In genomic region chr11:74019860-74020259, GRCh38 we compare ENCODE assay signal across 7 cellular contexts. TPM values are rescaled to one million over a fixed set of nuclear protein-coding genes. Genes with fewer than 3 reads are reported as not detected.
DNase-seq lines count a peak whose midpoint lies in the region; ATAC-seq and TF ChIP-seq lines count a peak whose summit lies in the region.

No MANE protein-coding gene starts in this region.

- no peak overlapping the region for H4K8ac ChIP-seq in IMR-90 (ENCODE audit: low read depth in 2 of 2, low read length in 2 of 2)

- no peaks in the 10 kb centered on the region for H3K27me3 Mint-ChIP-seq in stimulated activated naive B cell treated with anti-CD40 and anti-IgM and Interleukin-4, amounts not matched to agents 10 μg/mL and 1 μg/mL and 100 μg/mL, for 72 hours

- dilution Hi-C loops in IMR-90 (cut with HindIII; ENCODE audit: low sequenced_read_pairs, unreplicated experiment) = no loop called here

- H3K4me1 Mint-ChIP-seq in stimulated activated naive B cell treated with anti-CD40 and anti-IgM and Interleukin-4, amounts not matched to agents 10 μg/mL and 1 μg/mL and 100 μg/mL, for 72 hours = peaks cover 26 to 27% of the 10 kb centered on the region in 2 donors

- H3K9ac ChIP-seq in IMR-90 (ENCODE audit: low read depth, low read length) (no peak overlapping the region), mucosa of rectum (ENCODE audit: low read depth in 1 of 2, low read length in 2 of 2) (peak overlapping the region in 1 of 2 donors; percentile 18)

- H2AK5ac ChIP-seq in IMR-90 (ENCODE audit: low read depth, low read length) = peak overlapping the region; percentile 77; the same call in 1 of the 2 replicates

- H3K36me3 Mint-ChIP-seq in stimulated activated naive B cell treated with anti-CD40 and anti-IgM and Interleukin-4, amounts not matched to agents 10 μg/mL and 1 μg/mL and 100 μg/mL, for 72 hours = peaks cover 29 to 31% of the 10 kb centered on the region in 2 donors

- H3K14ac ChIP-seq in IMR-90 (replicated peaks; ENCODE audit: low read depth, low read length) = no peak overlapping the region; the same call in 1 of the 2 replicates

- TF ChIP-seq RAD21 in IMR-90 (IDR thresholded peaks at IDR 0.05; ENCODE audit: low read length) = no peak

- peak overlapping the region; percentile 8; the same call in 1 of the 2 replicates for H4K5ac ChIP-seq in IMR-90 (ENCODE audit: low read depth, low read length)

- peak; percentile 24 for DNase-seq in IMR-90
- DNase-seq in activated T-cell treated with anti-CD3 and anti-CD28 coated beads, Interleukin-2, amount 50 U/mL, for 48 hours = peak; percentile 87
- peak; percentile 51 for DNase-seq in stimulated activated naive B cell treated with anti-CD40 and anti-IgM and Interleukin-4, amounts not matched to agents 10 μg/mL and 1 μg/mL and 100 μg/mL, for 72 hours
- no peak for DNase-seq in NOMO-1 treated with DMSO at 0.1 percent for 48 hours (lab: John Stamatoyannopoulos, UW; ENCODE audit: unreplicated experiment)
- no peak for DNase-seq in HT-29 (ENCODE audit: low spot score)

- ATAC-seq in IMR-90 (ENCODE audit: low read depth) (no peak), GM19397 (IDR thresholded peaks at IDR 0.05; ENCODE audit: unreplicated experiment) (no peak)
- ATAC-seq in stimulated activated naive B cell treated with anti-CD40 and anti-IgM and Interleukin-4, amounts not matched to agents 10 μg/mL and 1 μg/mL and 100 μg/mL, for 72 hours (replicated peaks) = peak; percentile 64 to 72

- no peak overlapping the region for H3K23ac ChIP-seq in IMR-90 (ENCODE audit: low read depth, low read length)

- H3K4me3 Mint-ChIP-seq in stimulated activated naive B cell treated with anti-CD40 and anti-IgM and Interleukin-4, amounts not matched to agents 10 μg/mL and 1 μg/mL and 100 μg/mL, for 72 hours = peak overlapping the region in 1 of 2 donors; percentile 50

- BruUV-seq in IMR-90 (replicated peaks; lab: Mats Ljungman, UMichigan) = no TSS peak

- H2BK5ac ChIP-seq in IMR-90 (ENCODE audit: low read depth, low read length, poor library complexity, severe bottlenecking) = peak overlapping the region; percentile 37

- peak overlapping the region; percentile 72; the same call in 2 of the 3 replicates for H2BK15ac ChIP-seq in IMR-90 (ENCODE audit: low read depth, low read length)

- in situ Hi-C loops in IMR-90 (cut with MboI; ENCODE audit: low sequenced_read_pairs) = no loop called here

- H2BK120ac ChIP-seq in IMR-90 (ENCODE audit: low read depth, low read length) = no peak overlapping the region

- H3K4me1 ChIP-seq in IMR-90 (ENCODE audit: control insufficient read depth, insufficient read depth, low read length) (peaks cover 17% of the 10 kb centered on the region), mucosa of rectum (ENCODE audit: control insufficient read depth in 2 of 2, insufficient read depth in 2 of 2, low read length in 2 of 2) (peaks cover 24 to 25% of the 10 kb centered on the region in 2 donors)

- peaks cover 3% of the 10 kb centered on the region; the same call in 1 of the 2 replicates for H4K20me1 ChIP-seq in IMR-90 (ENCODE audit: insufficient read depth, low read length)

- peaks cover 0 to 12% of the 10 kb centered on the region in 2 experiments; a peak in 2 of 4 replicates for H3K79me1 ChIP-seq in IMR-90 (ENCODE audit: low read depth in 1 of 2, low read length in 2 of 2)

- CTCF ChIA-PET in IMR-90 (lab: Yijun Ruan, JAX) = no interaction called here

- no peak overlapping the region for H3K56ac ChIP-seq in IMR-90 (ENCODE audit: extremely low read depth, insufficient read depth, low read length)

- peaks cover 14% of the 10 kb centered on the region for H3K9me1 ChIP-seq in IMR-90 (ENCODE audit: insufficient read depth, low read length)

- no peak overlapping the region for H4K91ac ChIP-seq in IMR-90 (ENCODE audit: insufficient read depth, low read depth, low read length)

- TF ChIP-seq CTCF in IMR-90 (conservative IDR thresholded peaks at IDR 0.05; ENCODE audit: low read depth, low read length) = no peak

- POLR2A ChIA-PET in IMR-90 (lab: Charles Lee; ENCODE audit: unreplicated experiment) = no interaction called here

- H2BK20ac ChIP-seq in IMR-90 (ENCODE audit: low read depth, low read length) = no peak overlapping the region

- intact Hi-C loops in IMR-90 (cut with micrococcal nuclease) = no loop called here

- H3K9me3 ChIP-seq in IMR-90 (ENCODE audit: control insufficient read depth, insufficient read depth, low read length) (no peaks in the 10 kb centered on the region), mucosa of rectum (ENCODE audit: control insufficient read depth in 2 of 2, low read length in 2 of 2) (no peaks in the 10 kb centered on the region)

- no peak for TF ChIP-seq POLR2A in IMR-90 (IDR thresholded peaks at IDR 0.05; ENCODE audit: low read depth, low read length)

- H3K18ac ChIP-seq in IMR-90 (ENCODE audit: low read depth, low read length) = peak overlapping the region; percentile 22; the same call in 1 of the 2 replicates

- H3K27me3 ChIP-seq in IMR-90 (ENCODE audit: control insufficient read depth, insufficient read depth, low read length) (no peaks in the 10 kb centered on the region), mucosa of rectum (ENCODE audit: control insufficient read depth in 2 of 2, insufficient read depth in 2 of 2, low read length in 2 of 2) (no peaks in the 10 kb centered on the region)

- no peak overlapping the region for H3K4ac ChIP-seq in IMR-90 (ENCODE audit: low read depth, low read length)

- no peak overlapping the region for H2AK9ac ChIP-seq in IMR-90 (replicated peaks; ENCODE audit: low read depth, low read length, poor library complexity)

- WGBS in IMR-90 (ENCODE audit: extremely low coverage in 2 of 2, insufficient read length in 1 of 2), 2 experiments = 80% methylated on average over 1 of the region's 4 CpGs; no CpG with 5 or more reads in 1 of the 2 experiments

- H3K36me3 ChIP-seq in IMR-90 (ENCODE audit: control insufficient read depth, insufficient read depth, low read length) = peaks cover 10% of the 10 kb centered on the region; the same call in 1 of the 2 replicates
- no peaks in the 10 kb centered on the region for H3K36me3 ChIP-seq in mucosa of rectum (ENCODE audit: control insufficient read depth in 2 of 2, insufficient read depth in 2 of 2, low read length in 2 of 2)

- H3K27ac ChIP-seq in IMR-90 (ENCODE audit: insufficient read depth, low read length) (no peak overlapping the region), mucosa of rectum (ENCODE audit: low read depth in 2 of 2, low read length in 2 of 2) (peak overlapping the region; percentile 91 to 96)

- no peak overlapping the region for H2AFZ ChIP-seq in IMR-90 (replicated peaks; ENCODE audit: low read length, poor library complexity)

- no peak overlapping the region for H3K4me2 ChIP-seq in IMR-90 (ENCODE audit: low read depth, low read length)

- no peak overlapping the region for H3K4me3 ChIP-seq in IMR-90 (ENCODE audit: insufficient read depth, low read depth, low read length)
- H3K4me3 ChIP-seq in mucosa of rectum (ENCODE audit: low read length in 2 of 2) = no peak overlapping the region

- no peak overlapping the region for H3K27ac Mint-ChIP-seq in stimulated activated naive B cell treated with anti-CD40 and anti-IgM and Interleukin-4, amounts not matched to agents 10 μg/mL and 1 μg/mL and 100 μg/mL, for 72 hours

- no peaks in the 10 kb centered on the region for H3K9me3 Mint-ChIP-seq in stimulated activated naive B cell treated with anti-CD40 and anti-IgM and Interleukin-4, amounts not matched to agents 10 μg/mL and 1 μg/mL and 100 μg/mL, for 72 hours

TF ChIP-seq in IMR-90, 13 proteins besides CTCF, POLR2A, EP300 and RAD21:
- TF ChIP-seq RFX5 (IDR thresholded peaks at IDR 0.05; ENCODE audit: low read depth, low read length) (no peak), MAZ (IDR thresholded peaks at IDR 0.05; ENCODE audit: borderline replicate concordance, low read depth, low read length) (no peak), CEBPB (IDR thresholded peaks at IDR 0.05; ENCODE audit: low read depth, low read length) (no peak), RCOR1 (IDR thresholded peaks at IDR 0.05; ENCODE audit: insufficient replicate concordance, low read length) (no peak)

RNA-seq across cellular contexts. Expression of gene UCP3, which starts 11.0 kb away (rescaled TPM):
- under 0.01 TPM in 2 replicates for total RNA-seq in IMR-90 (2012; rRNA removed)
- 0.80 TPM in 2 replicates for polyA plus RNA-seq in IMR-90 (2012; rRNA removed)
- 0.05 and 0.24 TPM in 2 replicates for polyA plus RNA-seq in IMR-90 (2012; cell fraction: cytosol; rRNA removed)
- polyA plus RNA-seq in IMR-90 (2012; cell fraction: nucleus; rRNA removed; ENCODE audit: low replicate concordance) = 5.7 and 10.3 TPM in 2 replicates
- total RNA-seq in HT-29 (2014; rRNA removed; shearing (Covaris generic)) = 0.64 and 0.76 TPM in 2 replicates

RNA-seq across cellular contexts. Expression of gene UCP2, which starts 37.2 kb away (rescaled TPM):
- 2.0 and 2.2 TPM in 2 replicates for total RNA-seq in IMR-90 (2012; rRNA removed)
- 11.9 and 12.0 TPM in 2 replicates for polyA plus RNA-seq in IMR-90 (2012; rRNA removed)
- polyA plus RNA-seq in IMR-90 (2012; cell fraction: cytosol; rRNA removed) = 11.1 and 16.7 TPM in 2 replicates
- 5.0 and 5.4 TPM in 2 replicates for polyA plus RNA-seq in IMR-90 (2012; cell fraction: nucleus; rRNA removed; ENCODE audit: low replicate concordance)
- total RNA-seq in HT-29 (2014; rRNA removed; shearing (Covaris generic)) = 76.8 and 89.4 TPM in 2 replicates

Comparison
In these comparisons a context has a peak if more than half of its experiments do, and no peak if none do; other contexts are left out.
1. ATAC-seq: peak in stimulated activated naive B cell treated with anti-CD40 and anti-IgM and Interleukin-4, amounts not matched to agents 10 μg/mL and 1 μg/mL and 100 μg/mL, for 72 hours (2 of 2); none in IMR-90 (single experiment) and GM19397 (single experiment).
2. DNase-seq: peak in IMR-90 (single experiment), activated T-cell treated with anti-CD3 and anti-CD28 coated beads, Interleukin-2, amount 50 U/mL, for 48 hours (2 of 2) and stimulated activated naive B cell treated with anti-CD40 and anti-IgM and Interleukin-4, amounts not matched to agents 10 μg/mL and 1 μg/mL and 100 μg/mL, for 72 hours (single experiment); none in NOMO-1 treated with DMSO at 0.1 percent for 48 hours (single experiment) and HT-29 (single experiment).
3. RNA of gene UCP2, which starts 37.2 kb away (total RNA-seq): 76.8 to 89.4 TPM in HT-29; 2.0 to 2.2 TPM in IMR-90; every median in the first group is over 10 times any median in the second.